17 cellular contexts compared by ENCODE assay signal in genomic region chr2:240611601-240612210, GRCh38. TPM values are rescaled to one million over a fixed set of nuclear protein-coding genes. Genes with fewer than 3 reads are reported as not detected.
DNase-seq lines count a peak whose midpoint lies in the region; ATAC-seq and TF ChIP-seq lines count a peak whose summit lies in the region.
"Had no signal": no experiment of that assay in that cellular context is flagged by ENCODE, and none has a peak within 500 bp of the region (broad histone marks: within the 10 kb centered on the region; RNA-seq: fewer than 3 reads in every experiment).

No MANE protein-coding gene starts in this region.

- no peaks in the 10 kb centered on the region for H3K9me2 ChIP-seq in SK-N-SH

- peak; percentile 31 for DNase-seq in activated CD4-positive, alpha-beta T cell treated with anti-CD3 and anti-CD28 coated beads, Interleukin-2, amount 10 ng/mL, durations not matched to agents 7 days and 5 days
- DNase-seq in activated CD4-positive, alpha-beta T cell treated with anti-CD3 and anti-CD28 coated beads, Interleukin-2, amount 50 U/mL, for 1 hour, result no peak
- DNase-seq in T-cell (no peak), SK-N-SH (no peak)
- DNase-seq in effector memory CD8-positive, alpha-beta T cell, result no peak
- no peak for DNase-seq in stimulated activated effector memory CD8-positive, alpha-beta T cell treated with anti-CD3 and anti-CD28 coated beads, Interleukin-12 subunit alpha, Interleukin-12 subunit beta, amount 100 ng/mL, for 72 hours (ENCODE audit: low spot score in 2 of 2)
- no peak for DNase-seq in stimulated activated CD4-positive, alpha-beta T cell treated with anti-CD3 and anti-CD28 coated beads, Interleukin-1b, Interleukin-23, amount 100 ng/mL, for 48 hours
- DNase-seq: activated gamma-delta T cell treated with Interleukin-2 at 50 U/mL for 16 hours; NCI-H1092; NCI-H446; stimulated activated CD4-positive, alpha-beta T cell treated with anti-CD3 and anti-CD28 coated beads, Interleukin-15, amount 100 ng/mL, for 24 hours had no signal

- H3K36me3 ChIP-seq in SK-N-SH (replicated peaks in 1 of 2; ENCODE audit: control insufficient read depth in 1 of 2, insufficient read depth in 2 of 2, low read length in 1 of 2), result no peaks in the 10 kb centered on the region
- H3K36me3 ChIP-seq: cardiac muscle cell, vagina had no signal

- H4K20me1 ChIP-seq in SK-N-SH (ENCODE audit: insufficient read depth), result no peaks in the 10 kb centered on the region

- H3K27me3 Mint-ChIP-seq in activated CD4-positive, alpha-beta T cell treated with anti-CD3 and anti-CD28 coated beads, Interleukin-2, amount 10 ng/mL, durations not matched to agents 7 days and 5 days, result no peaks in the 10 kb centered on the region
- H3K27me3 Mint-ChIP-seq in T-cell, result no peaks in the 10 kb centered on the region
- no peaks in the 10 kb centered on the region for H3K27me3 Mint-ChIP-seq in effector memory CD8-positive, alpha-beta T cell

- no peak overlapping the region for H3K4me3 ChIP-seq in SK-N-SH (ENCODE audit: low read depth in 2 of 2, low read length in 1 of 2)
- H3K4me3 ChIP-seq: cardiac muscle cell, GM23338, hepatocyte, lung, vagina had no signal

- H3K4me1 Mint-ChIP-seq in activated CD4-positive, alpha-beta T cell treated with anti-CD3 and anti-CD28 coated beads, Interleukin-2, amount 10 ng/mL, durations not matched to agents 7 days and 5 days, result peaks cover 2% of the 10 kb centered on the region
- H3K4me1 Mint-ChIP-seq in T-cell, result peaks cover 0 to 14% (median 0%) of the 10 kb centered on the region in 3 donors
- peaks cover 8 to 10% of the 10 kb centered on the region in 2 donors for H3K4me1 Mint-ChIP-seq in effector memory CD8-positive, alpha-beta T cell (ENCODE audit: low read depth in 2 of 2)
- H3K4me1 Mint-ChIP-seq in stimulated activated effector memory CD8-positive, alpha-beta T cell treated with anti-CD3 and anti-CD28 coated beads, Interleukin-12 subunit alpha, Interleukin-12 subunit beta, amount 100 ng/mL, for 72 hours, result peaks cover 11% of the 10 kb centered on the region
- H3K4me1 Mint-ChIP-seq: GM23338 had no signal

- POLR2A ChIA-PET in activated CD4-positive, alpha-beta T cell treated with anti-CD3 and anti-CD28 coated beads, Interleukin-2, amount 10 ng/mL, durations not matched to agents 7 days and 5 days (lab: Charles Lee), result no interaction called here
- POLR2A ChIA-PET in T-cell (lab: Charles Lee) (interaction anchor here (0.5 to 0.6 kb wide), 2 partner anchors 17 to 27 kb away, joined by 3 read pairs; no protein-coding TSS in a partner anchor), SK-N-SH (lab: Yijun Ruan, JAX) (no interaction called here)

- CTCF ChIA-PET in activated CD4-positive, alpha-beta T cell treated with anti-CD3 and anti-CD28 coated beads, Interleukin-2, amount 10 ng/mL, durations not matched to agents 7 days and 5 days (lab: Charles Lee), result interaction anchor here (0.6 to 3.6 kb wide), 5 partner anchors 25 to 358 kb away, joined by 3 to 17 read pairs (median 4); partner anchors contain the start of gene CAPN10
- CTCF ChIA-PET in T-cell (lab: Charles Lee), result no interaction called here
- CTCF ChIA-PET in SK-N-SH (lab: Yijun Ruan, JAX), result no interaction called here

- no peak for TF ChIP-seq EP300 in SK-N-SH (IDR thresholded peaks at IDR 0.05; ENCODE audit: borderline replicate concordance in 1 of 2, low read depth in 1 of 2, low read length in 1 of 2)

- peaks cover 0 to 14% of the 10 kb centered on the region in 2 experiments; a peak in 2 of 4 replicates for H3K4me1 ChIP-seq in SK-N-SH (ENCODE audit: control insufficient read depth in 1 of 2, insufficient read depth in 2 of 2, low read depth in 1 of 2, low read length in 1 of 2)
- H3K4me1 ChIP-seq: vagina had no signal

- no peaks in the 10 kb centered on the region for H3K9me3 ChIP-seq in SK-N-SH
- H3K9me3 ChIP-seq: vagina had no signal

- 84% methylated on average over 10 of the region's 10 CpGs for WGBS in SK-N-SH (ENCODE audit: low lambda C conversion rate)

- no peak overlapping the region for H3K27ac ChIP-seq in SK-N-SH (ENCODE audit: low read depth in 2 of 2, low read length in 1 of 2)
- H3K27ac ChIP-seq: cardiac muscle cell, hepatocyte, vagina had no signal

- H3F3A ChIP-seq in SK-N-SH (replicated peaks; ENCODE audit: insufficient read depth), result no peaks in the 10 kb centered on the region

- no peaks in the 10 kb centered on the region for H3K27me3 ChIP-seq in SK-N-SH (ENCODE audit: insufficient read depth)
- H3K27me3 ChIP-seq: cardiac muscle cell, hepatocyte, vagina had no signal

- ATAC-seq in T-cell (replicated peaks in 1 of 4), result peak in 1 of 4 experiments; percentile 40
- ATAC-seq in effector memory CD8-positive, alpha-beta T cell (replicated peaks), result peak; percentile 49
- ATAC-seq in stimulated activated effector memory CD8-positive, alpha-beta T cell treated with anti-CD3 and anti-CD28 coated beads, Interleukin-12 subunit alpha, Interleukin-12 subunit beta, amount 100 ng/mL, for 72 hours, result peak; percentile 78
- ATAC-seq in GM18870 (IDR thresholded peaks at IDR 0.05; ENCODE audit: unreplicated experiment), result no peak
- ATAC-seq: GM23338 had no signal

- H3K4me2 ChIP-seq in SK-N-SH, result no peak overlapping the region
- H3K4me2 ChIP-seq: GM23338, hepatocyte had no signal

- no peak for TF ChIP-seq CTCF in SK-N-SH (IDR thresholded peaks at IDR 0.05)

- H3K79me2 ChIP-seq in SK-N-SH (ENCODE audit: insufficient read depth), result no peaks in the 10 kb centered on the region

- no peak overlapping the region for H2AFZ ChIP-seq in SK-N-SH (ENCODE audit: low read depth)
- H2AFZ ChIP-seq: GM23338, hepatocyte had no signal

- H3K27ac Mint-ChIP-seq in activated CD4-positive, alpha-beta T cell treated with anti-CD3 and anti-CD28 coated beads, Interleukin-2, amount 10 ng/mL, durations not matched to agents 7 days and 5 days, result no peak overlapping the region
- peak overlapping the region; percentile 6 to 72 for H3K27ac Mint-ChIP-seq in T-cell
- peak overlapping the region in 1 of 2 donors; percentile 39 for H3K27ac Mint-ChIP-seq in effector memory CD8-positive, alpha-beta T cell
- no peak overlapping the region for H3K27ac Mint-ChIP-seq in stimulated activated effector memory CD8-positive, alpha-beta T cell treated with anti-CD3 and anti-CD28 coated beads, Interleukin-12 subunit alpha, Interleukin-12 subunit beta, amount 100 ng/mL, for 72 hours
- H3K27ac Mint-ChIP-seq: GM23338 had no signal

- H3K9me3 Mint-ChIP-seq in activated CD4-positive, alpha-beta T cell treated with anti-CD3 and anti-CD28 coated beads, Interleukin-2, amount 10 ng/mL, durations not matched to agents 7 days and 5 days, result peaks cover 1% of the 10 kb centered on the region
- H3K9me3 Mint-ChIP-seq in T-cell, result no peaks in the 10 kb centered on the region
- no peaks in the 10 kb centered on the region for H3K9me3 Mint-ChIP-seq in effector memory CD8-positive, alpha-beta T cell
- H3K9me3 Mint-ChIP-seq in stimulated activated effector memory CD8-positive, alpha-beta T cell treated with anti-CD3 and anti-CD28 coated beads, Interleukin-12 subunit alpha, Interleukin-12 subunit beta, amount 100 ng/mL, for 72 hours, result no peaks in the 10 kb centered on the region

- peaks cover 10% of the 10 kb centered on the region for H3K36me3 Mint-ChIP-seq in activated CD4-positive, alpha-beta T cell treated with anti-CD3 and anti-CD28 coated beads, Interleukin-2, amount 10 ng/mL, durations not matched to agents 7 days and 5 days (ENCODE audit: low read depth)
- peaks cover 13% of the 10 kb centered on the region for H3K36me3 Mint-ChIP-seq in T-cell
- H3K36me3 Mint-ChIP-seq in effector memory CD8-positive, alpha-beta T cell (ENCODE audit: insufficient read depth), result no peaks in the 10 kb centered on the region
- peaks cover 4% of the 10 kb centered on the region for H3K36me3 Mint-ChIP-seq in stimulated activated effector memory CD8-positive, alpha-beta T cell treated with anti-CD3 and anti-CD28 coated beads, Interleukin-12 subunit alpha, Interleukin-12 subunit beta, amount 100 ng/mL, for 72 hours

- no peak overlapping the region for H3K9ac ChIP-seq in SK-N-SH

- peak overlapping the region; percentile 30 for H3K4me3 Mint-ChIP-seq in activated CD4-positive, alpha-beta T cell treated with anti-CD3 and anti-CD28 coated beads, Interleukin-2, amount 10 ng/mL, durations not matched to agents 7 days and 5 days
- peak overlapping the region in 2 of 3 donors; percentile 21 to 64 for H3K4me3 Mint-ChIP-seq in T-cell
- no peak overlapping the region for H3K4me3 Mint-ChIP-seq in effector memory CD8-positive, alpha-beta T cell
- no peak overlapping the region for H3K4me3 Mint-ChIP-seq in stimulated activated effector memory CD8-positive, alpha-beta T cell treated with anti-CD3 and anti-CD28 coated beads, Interleukin-12 subunit alpha, Interleukin-12 subunit beta, amount 100 ng/mL, for 72 hours
- H3K4me3 Mint-ChIP-seq: GM23338 had no signal

- TF ChIP-seq RAD21 in SK-N-SH (IDR thresholded peaks at IDR 0.05; ENCODE audit: low read length), result no peak

RNA-seq across cellular contexts. Expression of gene GPR35, which starts 13.6 kb away (rescaled TPM):
- total RNA-seq in activated CD4-positive, alpha-beta T cell treated with anti-CD3 and anti-CD28 coated beads, Interleukin-2, amount 10 ng/mL, durations not matched to agents 7 days and 5 days, result 1 to 10 TPM; 4.1 to 5.1 TPM
- total RNA-seq in T-cell, result 10 to 100 TPM in 3 of 5 donors, 1 to 10 TPM in 2; 6.2 to 16.2 (median 10.4) TPM
- polyA plus RNA-seq in SK-N-SH (2012; rRNA removed), result 1.2 and 1.3 TPM in 2 replicates
- polyA plus RNA-seq in SK-N-SH (2012; cell fraction: cytosol; rRNA removed), result 0.31 and 0.37 TPM in 2 replicates
- polyA plus RNA-seq in SK-N-SH (2012; cell fraction: nucleus; rRNA removed), result 8.6 and 12.4 TPM in 2 replicates
- total RNA-seq: GM23338 had no signal
- polyA plus RNA-seq: GM23338 had no signal

RNA-seq across cellular contexts. Expression of gene CAPN10, which starts 25.2 kb away (rescaled TPM):
- total RNA-seq in activated CD4-positive, alpha-beta T cell treated with anti-CD3 and anti-CD28 coated beads, Interleukin-2, amount 10 ng/mL, durations not matched to agents 7 days and 5 days, result 10 to 100 TPM; 40.5 to 58.6 TPM
- 100 to 1,000 TPM in 2 of 5 donors, 10 to 100 TPM in 3; 73.3 to 107 (median 96.1) TPM for total RNA-seq in T-cell
- polyA plus RNA-seq in SK-N-SH (2012; rRNA removed), result 24.0 and 28.1 TPM in 2 replicates
- polyA plus RNA-seq in SK-N-SH (2012; cell fraction: cytosol; rRNA removed), result 7.5 and 13.2 TPM in 2 replicates
- polyA plus RNA-seq in SK-N-SH (2012; cell fraction: nucleus; rRNA removed), result 110 and 163 TPM in 2 replicates

RNA-seq across cellular contexts. Expression of gene RNPEPL1, which starts 43.4 kb away (rescaled TPM):
- 100 to 1,000 TPM; 118 to 122 TPM for total RNA-seq in activated CD4-positive, alpha-beta T cell treated with anti-CD3 and anti-CD28 coated beads, Interleukin-2, amount 10 ng/mL, durations not matched to agents 7 days and 5 days
- total RNA-seq in T-cell, result 100 to 1,000 TPM in 4 of 5 donors, 10 to 100 TPM in 1; 87.6 to 202 (median 189) TPM
- 13.3 and 14.3 TPM in 2 replicates for polyA plus RNA-seq in SK-N-SH (2012; rRNA removed)
- 4.9 and 9.6 TPM in 2 replicates for polyA plus RNA-seq in SK-N-SH (2012; cell fraction: cytosol; rRNA removed)
- polyA plus RNA-seq in SK-N-SH (2012; cell fraction: nucleus; rRNA removed), result 41.2 and 59.3 TPM in 2 replicates

RNA-seq across cellular contexts. Expression of gene DUSP28, which starts 51.5 kb away (rescaled TPM):
- 10 to 100 TPM in 1 of 2 experiments, 1 to 10 TPM in 1; 9.6 to 11.6 TPM for total RNA-seq in activated CD4-positive, alpha-beta T cell treated with anti-CD3 and anti-CD28 coated beads, Interleukin-2, amount 10 ng/mL, durations not matched to agents 7 days and 5 days
- 10 to 100 TPM; 11.0 to 17.3 (median 15.4) TPM for total RNA-seq in T-cell
- 4.1 and 6.4 TPM in 2 replicates for polyA plus RNA-seq in SK-N-SH (2012; rRNA removed)
- polyA plus RNA-seq in SK-N-SH (2012; cell fraction: cytosol; rRNA removed), result 5.2 and 5.8 TPM in 2 replicates
- polyA plus RNA-seq in SK-N-SH (2012; cell fraction: nucleus; rRNA removed), result 4.5 and 5.9 TPM in 2 replicates

RNA-seq across cellular contexts. Expression of gene ANKMY1, which starts 53.9 kb away (rescaled TPM):
- 10 to 100 TPM; 38.5 to 39.5 TPM for total RNA-seq in activated CD4-positive, alpha-beta T cell treated with anti-CD3 and anti-CD28 coated beads, Interleukin-2, amount 10 ng/mL, durations not matched to agents 7 days and 5 days
- total RNA-seq in T-cell, result 10 to 100 TPM; 44.6 to 89.5 (median 79.8) TPM
- 12.1 and 15.9 TPM in 2 replicates for polyA plus RNA-seq in SK-N-SH (2012; rRNA removed)
- polyA plus RNA-seq in SK-N-SH (2012; cell fraction: cytosol; rRNA removed), result 5.0 and 7.1 TPM in 2 replicates
- polyA plus RNA-seq in SK-N-SH (2012; cell fraction: nucleus; rRNA removed), result 56.7 and 59.6 TPM in 2 replicates

Comparison
In these comparisons a context has a peak if more than half of its experiments do, and no peak if none do; other contexts are left out.
1. H3K27ac Mint-ChIP-seq: peak in T-cell (2 of 2); none in activated CD4-positive, alpha-beta T cell treated with anti-CD3 and anti-CD28 coated beads, Interleukin-2, amount 10 ng/mL, durations not matched to agents 7 days and 5 days (single experiment) and stimulated activated effector memory CD8-positive, alpha-beta T cell treated with anti-CD3 and anti-CD28 coated beads, Interleukin-12 subunit alpha, Interleukin-12 subunit beta, amount 100 ng/mL, for 72 hours (single experiment).
2. H3K4me3 Mint-ChIP-seq: peak in activated CD4-positive, alpha-beta T cell treated with anti-CD3 and anti-CD28 coated beads, Interleukin-2, amount 10 ng/mL, durations not matched to agents 7 days and 5 days (single experiment) and T-cell (2 of 3); none in effector memory CD8-positive, alpha-beta T cell (0 of 2) and stimulated activated effector memory CD8-positive, alpha-beta T cell treated with anti-CD3 and anti-CD28 coated beads, Interleukin-12 subunit alpha, Interleukin-12 subunit beta, amount 100 ng/mL, for 72 hours (single experiment).
3. POLR2A ChIA-PET loops: an anchor here in T-cell (0.5 to 0.6 kb wide); none called in activated CD4-positive, alpha-beta T cell treated with anti-CD3 and anti-CD28 coated beads, Interleukin-2, amount 10 ng/mL, durations not matched to agents 7 days and 5 days and SK-N-SH.